Comparison of ENCODE assay signal across 10 cellular contexts in genomic region chrX:150508461-150509367, GRCh38. TPM values are rescaled to one million over a fixed set of nuclear protein-coding genes. Genes with fewer than 3 reads are reported as not detected.
A peak's percentile ranks its signal among the peaks of the same experiment; 100 is the strongest.
DNase-seq lines count a peak whose midpoint lies in the region; ATAC-seq lines count a peak whose summit lies in the region.
"Had no signal": no experiment of that assay in that cellular context is flagged by ENCODE, and none has a peak within 500 bp of the region (broad histone marks: within the 10 kb centered on the region; RNA-seq: fewer than 3 reads in every experiment).

No MANE protein-coding gene starts in this region.

- DNase-seq in AG08395 (ENCODE audit: low spot score) (peak; percentile 44), adipocyte (ENCODE audit: low read depth) (no peak), globus pallidus (ENCODE audit: low spot score) (peak; percentile 74), occipital lobe (lab: John Stamatoyannopoulos, UW) (peak; percentile 24), KG1 (lab: John Stamatoyannopoulos, UW) (no peak), Kasumi-1 (lab: John Stamatoyannopoulos, UW) (no peak)
- no peak for DNase-seq in effector CD8-positive, alpha-beta T cell (lab: John Stamatoyannopoulos, UW)
- DNase-seq: central memory CD4-positive, alpha-beta T cell had no signal

- no peak for ATAC-seq in GM21825 (IDR thresholded peaks at IDR 0.05; ENCODE audit: unreplicated experiment)
- ATAC-seq: HCT116 had no signal

- no peaks in the 10 kb centered on the region for H3K9me3 ChIP-seq in adipocyte (ENCODE audit: control insufficient read depth, low read length)

- H3K4me1 ChIP-seq in adipocyte (ENCODE audit: control insufficient read depth, insufficient read depth, low read length) = peaks cover 9% of the 10 kb centered on the region

- peak overlapping the region; percentile 16 for H3K9ac ChIP-seq in adipocyte (ENCODE audit: low read length)

- no peak overlapping the region for H3K4me3 ChIP-seq in adipocyte (ENCODE audit: low read length)

- no peaks in the 10 kb centered on the region for H3K36me3 ChIP-seq in adipocyte (ENCODE audit: control insufficient read depth, insufficient read depth, low read length, severe bottlenecking)

- no peaks in the 10 kb centered on the region for H3K27me3 ChIP-seq in adipocyte (replicated peaks; ENCODE audit: control insufficient read depth, insufficient read depth, low read length)

RNA-seq across cellular contexts. Expression of gene MTM1, which starts 59.7 kb away (rescaled TPM):
- 17.3 TPM for total RNA-seq in occipital lobe

Comparison
In these comparisons a context has a peak if more than half of its experiments do, and no peak if none do; other contexts are left out.
1. DNase-seq: peak in AG08395 (single experiment), globus pallidus (single experiment) and occipital lobe (single experiment); none in adipocyte (single experiment), KG1 (single experiment), effector CD8-positive, alpha-beta T cell (single experiment) and Kasumi-1 (0 of 2).